In the genomic region with DNA sequence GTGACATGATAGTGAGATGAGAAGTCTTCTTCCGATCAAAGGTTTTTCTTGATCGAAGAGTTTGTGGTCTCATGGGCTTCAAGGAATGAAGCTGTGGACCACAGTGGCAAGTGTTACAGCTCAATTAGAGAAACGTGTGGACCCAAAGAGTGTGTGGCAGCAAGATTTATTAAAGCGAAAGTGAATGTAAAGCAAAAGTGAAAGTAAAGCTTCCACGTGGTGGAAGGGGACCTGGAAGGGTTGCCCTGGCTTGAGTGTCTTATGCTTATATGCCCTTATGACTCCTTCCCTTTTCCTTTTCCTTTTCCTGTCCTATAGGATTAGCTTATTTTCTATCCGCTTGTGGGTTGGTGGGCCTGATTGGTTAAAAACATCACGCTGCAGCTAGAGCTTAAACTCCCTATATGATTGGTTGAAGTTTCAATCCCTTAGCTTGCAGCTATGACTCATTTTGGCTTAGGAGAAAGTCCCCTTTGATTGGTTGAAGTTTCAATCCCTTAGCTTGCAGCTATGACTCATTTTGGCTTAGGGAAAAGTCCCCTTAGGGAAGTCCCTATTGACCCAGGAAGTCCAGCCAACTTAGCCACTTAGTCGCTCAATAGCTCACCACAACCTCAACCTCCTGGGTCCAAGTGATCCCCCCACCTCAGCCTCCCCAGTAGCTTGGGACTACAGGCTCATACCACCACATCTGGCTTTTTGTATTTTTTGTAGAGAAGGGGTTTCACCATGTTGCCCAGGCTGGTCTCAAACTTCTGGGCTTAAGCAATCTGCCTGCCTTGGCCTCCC, we compare ENCODE assay signal across 8 cellular contexts. TPM values are rescaled to one million over a fixed set of nuclear protein-coding genes. Genes with fewer than 3 reads are reported as not detected.
DNase-seq lines count a peak whose midpoint lies in the region; ATAC-seq lines count a peak whose summit lies in the region.

No MANE protein-coding gene starts in this region.

- H3K9me3 Mint-ChIP-seq in activated CD4-positive, alpha-beta T cell treated with anti-CD3 and anti-CD28 coated beads, Interleukin-2, amount 10 ng/mL, durations not matched to agents 7 days and 5 days: peaks cover 17% of the 10 kb centered on the region
- no peaks in the 10 kb centered on the region for H3K9me3 Mint-ChIP-seq in stimulated activated memory B cell treated with anti-CD40 and anti-IgM and Interleukin-4, amounts not matched to agents 10 μg/mL and 1 μg/mL and 100 μg/mL, for 72 hours

- peak; percentile 5 for DNase-seq in activated gamma-delta T cell treated with anti-CD3 and anti-CD28 coated beads, Interleukin-2, amount 50 U/mL, for 16 hours (ENCODE audit: low read depth)
- DNase-seq in activated gamma-delta T cell treated with Interleukin-2 at 50 U/mL for 16 hours: no peak
- peak; percentile 87 for DNase-seq in HT1080 (ENCODE audit: low read depth)
- peak; percentile 56 for DNase-seq in activated CD4-positive, alpha-beta T cell treated with anti-CD3 and anti-CD28 coated beads, Interleukin-2, amount 10 ng/mL, durations not matched to agents 7 days and 5 days
- peak; percentile 16 for DNase-seq in fibroblast of the conjunctiva (ENCODE audit: low read depth)
- DNase-seq in HAP-1 (ENCODE audit: low spot score in 2 of 2): no peak
- DNase-seq in cerebellar nuclear complex (lab: John Stamatoyannopoulos, UW): no peak

- H3K4me3 ChIP-seq in HAP-1: no peak overlapping the region

- H3K27ac Mint-ChIP-seq in activated CD4-positive, alpha-beta T cell treated with anti-CD3 and anti-CD28 coated beads, Interleukin-2, amount 10 ng/mL, durations not matched to agents 7 days and 5 days: peak overlapping the region; percentile 88
- H3K27ac Mint-ChIP-seq in stimulated activated memory B cell treated with anti-CD40 and anti-IgM and Interleukin-4, amounts not matched to agents 10 μg/mL and 1 μg/mL and 100 μg/mL, for 72 hours: peak overlapping the region; percentile 96

- POLR2A ChIA-PET in activated CD4-positive, alpha-beta T cell treated with anti-CD3 and anti-CD28 coated beads, Interleukin-2, amount 10 ng/mL, durations not matched to agents 7 days and 5 days (lab: Charles Lee): interaction anchor here (0.6 kb wide), 1 partner anchor 278 kb away, joined by 4 read pairs; no protein-coding TSS in a partner anchor

- CTCF ChIA-PET in activated CD4-positive, alpha-beta T cell treated with anti-CD3 and anti-CD28 coated beads, Interleukin-2, amount 10 ng/mL, durations not matched to agents 7 days and 5 days (lab: Charles Lee): interaction anchor here (0.5 to 2.5 kb wide), 7 partner anchors 9 to 252 kb away, joined by 3 to 13 read pairs (median 3); partner anchors contain the start of gene STK17A

- in situ Hi-C loops in HAP-1 (cut with MboI; ENCODE audit: low sequenced_read_pairs): loop anchor here (10.0 to 25.0 kb wide), 3 partner anchors 110 to 372 kb away; partner anchors contain the start of genes COA1 and STK17A

- H3K4me1 Mint-ChIP-seq in activated CD4-positive, alpha-beta T cell treated with anti-CD3 and anti-CD28 coated beads, Interleukin-2, amount 10 ng/mL, durations not matched to agents 7 days and 5 days: peaks cover 22% of the 10 kb centered on the region
- peaks cover 10% of the 10 kb centered on the region for H3K4me1 Mint-ChIP-seq in stimulated activated memory B cell treated with anti-CD40 and anti-IgM and Interleukin-4, amounts not matched to agents 10 μg/mL and 1 μg/mL and 100 μg/mL, for 72 hours

- no peaks in the 10 kb centered on the region for H3K9me3 ChIP-seq in HAP-1

- peak overlapping the region; percentile 65 for H3K4me3 Mint-ChIP-seq in activated CD4-positive, alpha-beta T cell treated with anti-CD3 and anti-CD28 coated beads, Interleukin-2, amount 10 ng/mL, durations not matched to agents 7 days and 5 days
- H3K4me3 Mint-ChIP-seq in stimulated activated memory B cell treated with anti-CD40 and anti-IgM and Interleukin-4, amounts not matched to agents 10 μg/mL and 1 μg/mL and 100 μg/mL, for 72 hours: peak overlapping the region; percentile 90

- H3K27me3 Mint-ChIP-seq in activated CD4-positive, alpha-beta T cell treated with anti-CD3 and anti-CD28 coated beads, Interleukin-2, amount 10 ng/mL, durations not matched to agents 7 days and 5 days: peaks cover 5% of the 10 kb centered on the region
- H3K27me3 Mint-ChIP-seq in stimulated activated memory B cell treated with anti-CD40 and anti-IgM and Interleukin-4, amounts not matched to agents 10 μg/mL and 1 μg/mL and 100 μg/mL, for 72 hours: peaks cover 4% of the 10 kb centered on the region

- H3K36me3 ChIP-seq in HAP-1 (replicated peaks): no peaks in the 10 kb centered on the region

- H3K27me3 ChIP-seq in HAP-1 (ENCODE audit: low read depth): no peaks in the 10 kb centered on the region

- peaks cover 4% of the 10 kb centered on the region; the same call in 1 of the 2 replicates for H3K4me1 ChIP-seq in HAP-1

- ATAC-seq in stimulated activated memory B cell treated with anti-CD40 and anti-IgM and Interleukin-4, amounts not matched to agents 10 μg/mL and 1 μg/mL and 100 μg/mL, for 72 hours: peak; percentile 62

- peaks cover 12% of the 10 kb centered on the region for H3K36me3 Mint-ChIP-seq in activated CD4-positive, alpha-beta T cell treated with anti-CD3 and anti-CD28 coated beads, Interleukin-2, amount 10 ng/mL, durations not matched to agents 7 days and 5 days (ENCODE audit: low read depth)
- H3K36me3 Mint-ChIP-seq in stimulated activated memory B cell treated with anti-CD40 and anti-IgM and Interleukin-4, amounts not matched to agents 10 μg/mL and 1 μg/mL and 100 μg/mL, for 72 hours: no peaks in the 10 kb centered on the region

RNA-seq across cellular contexts. Expression of gene MRPS24, which starts 34.7 kb away (rescaled TPM):
- 154 and 174 TPM in 2 replicates for total RNA-seq in HT1080 (2014; rRNA removed; shearing (Covaris generic))
- 107 and 131 TPM in 2 replicates for polyA plus RNA-seq in HT1080 (2015; cell fraction: cytosol; rRNA removed)
- polyA plus RNA-seq in HT1080 (2015; cell fraction: nucleus; rRNA removed): 42.0 and 53.9 TPM in 2 replicates
- 10 to 100 TPM; 77.6 to 84.0 TPM for total RNA-seq in activated CD4-positive, alpha-beta T cell treated with anti-CD3 and anti-CD28 coated beads, Interleukin-2, amount 10 ng/mL, durations not matched to agents 7 days and 5 days

Comparison
In these comparisons a context has a peak if more than half of its experiments do, and no peak if none do; other contexts are left out.
1. DNase-seq: peak in activated gamma-delta T cell treated with anti-CD3 and anti-CD28 coated beads, Interleukin-2, amount 50 U/mL, for 16 hours (single experiment), HT1080 (single experiment), activated CD4-positive, alpha-beta T cell treated with anti-CD3 and anti-CD28 coated beads, Interleukin-2, amount 10 ng/mL, durations not matched to agents 7 days and 5 days (single experiment) and fibroblast of the conjunctiva (single experiment); none in activated gamma-delta T cell treated with Interleukin-2 at 50 U/mL for 16 hours (single experiment), HAP-1 (0 of 2) and cerebellar nuclear complex (0 of 2).